18 cellular contexts compared by ENCODE assay signal in genomic region chr10:80894797-80895467, GRCh38.
A peak's percentile ranks its signal among the peaks of the same experiment; 100 is the strongest.
DNase-seq lines count a peak whose midpoint lies in the region; ATAC-seq and TF ChIP-seq lines count a peak whose summit lies in the region.
"Had no signal": no experiment of that assay in that cellular context is flagged by ENCODE, and none has a peak within 500 bp of the region (broad histone marks: within the 10 kb centered on the region; RNA-seq: fewer than 3 reads in every experiment).

No MANE protein-coding gene starts in this region.

- H3K4me3 ChIP-seq in Loucy (ENCODE audit: low read length, poor library complexity, severe bottlenecking) (no peak overlapping the region), iPS-15b (ENCODE audit: low read depth, low read length) (peak overlapping the region; percentile 39)
- H3K4me3 ChIP-seq: GM23248 had no signal

- H3K9me2 ChIP-seq in Loucy (replicated peaks; ENCODE audit: low read depth, low read length) = no peaks in the 10 kb centered on the region
- H3K9me2 ChIP-seq: SK-N-SH had no signal

- no peak overlapping the region for H3K4me3 Mint-ChIP-seq in neural crest cell

- H3K27ac Mint-ChIP-seq in neural crest cell (ENCODE audit: unreplicated experiment) = peak overlapping the region; percentile 83
- H3K27ac Mint-ChIP-seq: IgD-negative memory B cell had no signal

- H3K27me3 Mint-ChIP-seq in neural crest cell (ENCODE audit: low read depth) = peaks cover 18% of the 10 kb centered on the region
- H3K27me3 Mint-ChIP-seq: IgD-negative memory B cell had no signal

- DNase-seq in ELF-1 (ENCODE audit: low read depth, low spot score) (peak; percentile 48), neural crest cell (ENCODE audit: low read depth, low spot score) (no peak), NCI-H748 (lab: John Stamatoyannopoulos, UW; ENCODE audit: unreplicated experiment) (no peak), HCEC 1CT (no peak)
- no peak for DNase-seq in activated effector memory CD4-positive, alpha-beta T cell treated with anti-CD3 and anti-CD28 coated beads, Interleukin-2, amount 50 U/mL, for 16 hours
- DNase-seq: DMS 273 treated with DMSO at 0.1 percent for 48 hours, GM23248, NCI-H1105 treated with DMSO at 0.1 percent for 48 hours, NCI-H1694 treated with DMSO at 0.1 percent for 48 hours, NCI-H2107, NCI-H2227 treated with DMSO at 0.1 percent for 48 hours, NCI-H524, SHP77, SK-N-SH had no signal

- peak overlapping the region; percentile 48 for H2AFZ ChIP-seq in Loucy (ENCODE audit: low read length)
- H2AFZ ChIP-seq: GM23248 had no signal

- H3K27me3 ChIP-seq in Loucy (ENCODE audit: insufficient read depth, low read length, poor library complexity, severe bottlenecking) = no peaks in the 10 kb centered on the region
- H3K27me3 ChIP-seq in iPS-15b (ENCODE audit: control insufficient read depth, insufficient read depth, low read length) = peaks cover 54% of the 10 kb centered on the region

- H3K9me3 Mint-ChIP-seq in neural crest cell = no peaks in the 10 kb centered on the region

- H3K4me1 ChIP-seq in Loucy (ENCODE audit: insufficient read depth, low read length, poor library complexity, severe bottlenecking) = peaks cover 19% of the 10 kb centered on the region
- H3K4me1 ChIP-seq in iPS-15b (ENCODE audit: control insufficient read depth, insufficient read depth, low read length) = peaks cover 27% of the 10 kb centered on the region

- no peaks in the 10 kb centered on the region for H3F3A ChIP-seq in Loucy (ENCODE audit: low read depth)

- no peaks in the 10 kb centered on the region for H3K9me3 ChIP-seq in Loucy (ENCODE audit: insufficient read depth, low read depth, low read length)
- no peaks in the 10 kb centered on the region for H3K9me3 ChIP-seq in iPS-15b (ENCODE audit: control insufficient read depth, insufficient read depth, low read length)
- H3K9me3 ChIP-seq: SK-N-SH had no signal

- peak overlapping the region; percentile 42 for H3K4me2 ChIP-seq in Loucy (ENCODE audit: low read depth, low read length, poor library complexity, severe bottlenecking)
- H3K4me2 ChIP-seq: SK-N-SH had no signal

- no peaks in the 10 kb centered on the region for H4K20me1 ChIP-seq in Loucy (ENCODE audit: insufficient read depth, low read length, poor library complexity, severe bottlenecking)

- TF ChIP-seq CTCF in Loucy (conservative IDR thresholded peaks at IDR 0.05; ENCODE audit: low read length) = no peak
- TF ChIP-seq CTCF in neural crest cell (conservative IDR thresholded peaks at IDR 0.05) = no peak

- peaks cover 11% of the 10 kb centered on the region for H3K4me1 Mint-ChIP-seq in neural crest cell
- H3K4me1 Mint-ChIP-seq: IgD-negative memory B cell had no signal

- no peak for ATAC-seq in GM19452 (IDR thresholded peaks at IDR 0.05; ENCODE audit: unreplicated experiment)

- H3K9ac ChIP-seq in Loucy (ENCODE audit: low read depth, low read length, poor library complexity, severe bottlenecking) (no peak overlapping the region), iPS-15b (ENCODE audit: low read depth, low read length) (no peak overlapping the region)
- H3K9ac ChIP-seq: GM23248, SK-N-SH had no signal

- H3K36me3 ChIP-seq in Loucy (ENCODE audit: insufficient read depth, low read length) (no peaks in the 10 kb centered on the region), iPS-15b (ENCODE audit: control insufficient read depth, insufficient read depth, low read length) (no peaks in the 10 kb centered on the region)

- H3K36me3 Mint-ChIP-seq in neural crest cell (ENCODE audit: low read depth) = no peaks in the 10 kb centered on the region
- H3K36me3 Mint-ChIP-seq: IgD-negative memory B cell had no signal

- H3K79me2 ChIP-seq in Loucy (ENCODE audit: insufficient read depth, low read length) = no peaks in the 10 kb centered on the region
